In genomic region chr1:236287356-236287755, GRCh38 we compare ENCODE assay signal across 23 cellular contexts.
"Had no signal": no experiment of that assay in that cellular context is flagged by ENCODE, and none has a peak within 500 bp of the region (broad histone marks: within the 10 kb centered on the region; RNA-seq: fewer than 3 reads in every experiment).

No MANE protein-coding gene starts in this region.

- H3K4me1 ChIP-seq: psoas muscle had no signal

- H3K27me3 ChIP-seq: ovary, upper lobe of left lung had no signal

- H3K4me3 ChIP-seq: dorsolateral prefrontal cortex, mucosa of descending colon, psoas muscle, thoracic aorta, tibial nerve, upper lobe of left lung had no signal

- ATAC-seq: natural killer cell treated with Interleukin-12 subunit alpha and Interleukin-12 subunit beta and Interleukin-15 and Interleukin-18, amount 100 ng/mL, for 72 hours; psoas muscle; right cardiac atrium; stimulated activated effector memory CD8-positive, alpha-beta T cell treated with anti-CD3 and anti-CD28 coated beads, Interleukin-12 subunit alpha, Interleukin-12 subunit beta, amount 100 ng/mL, for 72 hours had no signal

- DNase-seq: dorsolateral prefrontal cortex; effector CD4-positive, alpha-beta T cell; mucosa of descending colon; naive B cell; occipital lobe; posterior cingulate gyrus; psoas muscle; right cardiac atrium; stimulated activated CD4-positive, alpha-beta T cell treated with anti-CD3 and anti-CD28 coated beads, Interleukin-2, amount 100 ng/mL, for 24 hours; stimulated activated CD4-positive, alpha-beta T cell treated with anti-CD3 and anti-CD28 coated beads, Interleukin-4, amount 100 ng/mL, for 24 hours; stimulated activated naive CD4-positive, alpha-beta T cell treated with Interleukin-2 at 50 U/mL for 16 hours had no signal

- H3K27ac Mint-ChIP-seq: mesothelial cell of epicardium; natural killer cell treated with Interleukin-12 subunit alpha and Interleukin-12 subunit beta and Interleukin-15 and Interleukin-18, amount 100 ng/mL, for 72 hours; stimulated activated effector memory CD8-positive, alpha-beta T cell treated with anti-CD3 and anti-CD28 coated beads, Interleukin-12 subunit alpha, Interleukin-12 subunit beta, amount 100 ng/mL, for 72 hours had no signal

- H3K36me3 ChIP-seq: ovary, sigmoid colon, thoracic aorta, tibial nerve, upper lobe of left lung had no signal

- H3K4me3 Mint-ChIP-seq: mesothelial cell of epicardium; natural killer cell treated with Interleukin-12 subunit alpha and Interleukin-12 subunit beta and Interleukin-15 and Interleukin-18, amount 100 ng/mL, for 72 hours; stimulated activated effector memory CD8-positive, alpha-beta T cell treated with anti-CD3 and anti-CD28 coated beads, Interleukin-12 subunit alpha, Interleukin-12 subunit beta, amount 100 ng/mL, for 72 hours had no signal

- H3K27ac ChIP-seq: dorsolateral prefrontal cortex, ovary, psoas muscle, thoracic aorta, tibial nerve, upper lobe of left lung had no signal

- FAIRE-seq: colon, frontal cortex, keratinocyte, urothelium cell line had no signal

- H3K36me3 Mint-ChIP-seq: mesothelial cell of epicardium; naive B cell; natural killer cell treated with Interleukin-12 subunit alpha and Interleukin-12 subunit beta and Interleukin-15 and Interleukin-18, amount 100 ng/mL, for 72 hours had no signal

- H3K9me3 Mint-ChIP-seq: mesothelial cell of epicardium; stimulated activated effector memory CD8-positive, alpha-beta T cell treated with anti-CD3 and anti-CD28 coated beads, Interleukin-12 subunit alpha, Interleukin-12 subunit beta, amount 100 ng/mL, for 72 hours had no signal

- H3K9me3 ChIP-seq: mucosa of descending colon, ovary, psoas muscle, sigmoid colon, thoracic aorta, tibial nerve, upper lobe of left lung had no signal

- H3K27me3 Mint-ChIP-seq: naive B cell had no signal
